In genomic region chr11:121237247-121237646, GRCh38 we compare ENCODE assay signal across 8 cellular contexts. TPM values are rescaled to one million over a fixed set of nuclear protein-coding genes. Genes with fewer than 3 reads are reported as not detected.
A peak's percentile ranks its signal among the peaks of the same experiment; 100 is the strongest.
DNase-seq lines count a peak whose midpoint lies in the region; ATAC-seq and TF ChIP-seq lines count a peak whose summit lies in the region.
"Not testable (repeated sequence)": the region's sequence is repeated elsewhere in the genome, so short reads cannot be mapped to it uniquely, and the experiment has no call there.

No MANE protein-coding gene starts in this region.

- H3K27me3 ChIP-seq in OCI-LY3 (ENCODE audit: low read depth, low read length); endodermal cell (ENCODE audit: control insufficient read depth, insufficient read depth, low read length, poor library complexity, severe bottlenecking); suprapubic skin: not testable (repeated sequence)

- 83 to 92% methylated on average over 4 to 6 of the region's 6 CpGs for WGBS in endodermal cell (ENCODE audit: insufficient coverage in 1 of 2, insufficient read length in 1 of 2), 2 experiments
- 78% methylated on average over 6 of the region's 6 CpGs for WGBS in suprapubic skin

- CTCF ChIA-PET in activated B cell treated with CpG ODN at 0.5 μM for 24 hours (lab: Charles Lee): interaction anchor here (1.7 kb wide), 1 partner anchor 42 kb away, joined by 4 read pairs; no protein-coding TSS in a partner anchor

- H3K4me3 Mint-ChIP-seq in activated B cell treated with CpG ODN at 0.5 μM for 24 hours: peak overlapping the region; percentile 76
- not testable (repeated sequence) for H3K4me3 Mint-ChIP-seq in endodermal cell, nephron progenitor cell

- H2AFZ ChIP-seq in OCI-LY3 (ENCODE audit: low read depth, low read length): not testable (repeated sequence)

- H3K4me1 ChIP-seq in OCI-LY3 (ENCODE audit: low read length) (peaks cover 57% of the 10 kb centered on the region), endodermal cell (ENCODE audit: control insufficient read depth, insufficient read depth, low read length) (peaks cover 16% of the 10 kb centered on the region), suprapubic skin (peaks cover 16% of the 10 kb centered on the region)

- H3K79me2 ChIP-seq in OCI-LY3 (ENCODE audit: low read length): not testable (repeated sequence)

- intact Hi-C loops in activated B cell treated with CpG ODN at 0.5 μM for 24 hours (cut with micrococcal nuclease): not testable (repeated sequence)

- H3K36me3 Mint-ChIP-seq in activated B cell treated with CpG ODN at 0.5 μM for 24 hours (ENCODE audit: low read depth); endodermal cell (ENCODE audit: low read depth); nephron progenitor cell (ENCODE audit: low read depth): not testable (repeated sequence)

- not testable (repeated sequence) for H3K9me3 Mint-ChIP-seq in activated B cell treated with CpG ODN at 0.5 μM for 24 hours, endodermal cell, nephron progenitor cell

- not testable (repeated sequence) for H3K9me3 ChIP-seq in OCI-LY3 (ENCODE audit: insufficient read depth, low read length); endodermal cell (ENCODE audit: control insufficient read depth, low read length); suprapubic skin

- not testable (repeated sequence) for H3K27me3 Mint-ChIP-seq in activated B cell treated with CpG ODN at 0.5 μM for 24 hours; endodermal cell (ENCODE audit: insufficient read depth); nephron progenitor cell (ENCODE audit: low read depth, poor library complexity)

- TF ChIP-seq EP300 in suprapubic skin (IDR thresholded peaks at IDR 0.05): not testable (repeated sequence)

- not testable (repeated sequence) for TF ChIP-seq CTCF in GM13976 (IDR thresholded peaks at IDR 0.05; ENCODE audit: borderline replicate concordance, control extremely low read depth, extremely low read depth, insufficient read depth, missing control alignments); OCI-LY3 (IDR thresholded peaks at IDR 0.05; ENCODE audit: low read depth, low read length); activated B cell treated with CpG ODN at 0.5 μM for 24 hours (IDR thresholded peaks at IDR 0.05); endodermal cell (conservative IDR thresholded peaks at IDR 0.05); nephron progenitor cell (IDR thresholded peaks at IDR 0.05); suprapubic skin (IDR thresholded peaks at IDR 0.05)

- in situ Hi-C loops in GM13976 (cut with MboI; ENCODE audit: low sequenced_read_pairs, unreplicated experiment): not testable (repeated sequence)

- H3K27ac Mint-ChIP-seq in activated B cell treated with CpG ODN at 0.5 μM for 24 hours (peak overlapping the region; percentile 65), endodermal cell (peak overlapping the region; percentile 13), nephron progenitor cell (peak overlapping the region; percentile 19)

- not testable (repeated sequence) for H4K20me1 ChIP-seq in OCI-LY3 (ENCODE audit: insufficient read depth, low read length)

- peak overlapping the region; percentile 75 for H3K4me3 ChIP-seq in OCI-LY3 (ENCODE audit: low read length)
- not testable (repeated sequence) for H3K4me3 ChIP-seq in endodermal cell (ENCODE audit: low read length); suprapubic skin

- H3K9ac ChIP-seq in OCI-LY3 (ENCODE audit: low read length): peak overlapping the region; percentile 93
- H3K9ac ChIP-seq in endodermal cell (ENCODE audit: extremely low read depth, low read length, poor library complexity, severe bottlenecking): not testable (repeated sequence)

- TF ChIP-seq POLR2A in suprapubic skin (IDR thresholded peaks at IDR 0.05): not testable (repeated sequence)

- H3K27ac ChIP-seq in OCI-LY3 (ENCODE audit: low read length): peak overlapping the region; percentile 98
- peak overlapping the region; percentile 99 for H3K27ac ChIP-seq in endodermal cell (ENCODE audit: low read depth, low read length)
- H3K27ac ChIP-seq in suprapubic skin: peak overlapping the region; percentile 51

- H3K4me2 ChIP-seq in OCI-LY3 (ENCODE audit: low read length): peak overlapping the region; percentile 90

- H3K4me1 Mint-ChIP-seq in activated B cell treated with CpG ODN at 0.5 μM for 24 hours (peaks cover 26% of the 10 kb centered on the region), endodermal cell (peaks cover 52% of the 10 kb centered on the region), nephron progenitor cell (peaks cover 27% of the 10 kb centered on the region)

- POLR2A ChIA-PET in activated B cell treated with CpG ODN at 0.5 μM for 24 hours (lab: Charles Lee): interaction anchor here (1.8 kb wide), 1 partner anchor 55 kb away, joined by 5 read pairs; the partner anchor contains the start of gene SC5D

- not testable (repeated sequence) for H3K36me3 ChIP-seq in OCI-LY3 (replicated peaks; ENCODE audit: low read depth, low read length); endodermal cell (ENCODE audit: control insufficient read depth, insufficient read depth, low read length); suprapubic skin

- DNase-seq in GM13976 (ENCODE audit: low spot score): peak; percentile 45
- DNase-seq in activated B cell treated with CpG ODN at 0.5 μM for 24 hours; endodermal cell; nephron progenitor cell; suprapubic skin (ENCODE audit: low spot score in 2 of 2): not testable (repeated sequence)

- ATAC-seq in GM21528 (IDR thresholded peaks at IDR 0.05; ENCODE audit: low FRiP score, unreplicated experiment) (peak; percentile 45), HG03354 (IDR thresholded peaks at IDR 0.05; ENCODE audit: poor library complexity, severe bottlenecking, unreplicated experiment) (peak; percentile 58), activated B cell treated with CpG ODN at 0.5 μM for 24 hours (ENCODE audit: low read depth) (peak; percentile 25)

RNA-seq across cellular contexts. Expression of gene SC5D, which starts 55.3 kb away (rescaled TPM):
- total RNA-seq in activated B cell treated with CpG ODN at 0.5 μM for 24 hours: 35.2 and 40.4 TPM in 2 replicates
- total RNA-seq in endodermal cell: 10 to 100 TPM; 66.0 to 70.9 TPM
- polyA plus RNA-seq in endodermal cell (2013, experiment 1 of 2): 183 TPM
- polyA plus RNA-seq in endodermal cell (2013, experiment 2 of 2): 180 TPM
- total RNA-seq in suprapubic skin: 10 to 100 TPM; 16.3 to 43.4 (median 29.8) TPM

Comparison
In these comparisons a context has a peak if more than half of its experiments do, and no peak if none do; other contexts are left out.
1. H3K27ac Mint-ChIP-seq: peak in every context shown above with its lines; median percentile 65 in activated B cell treated with CpG ODN at 0.5 μM for 24 hours; 19 in nephron progenitor cell; 13 in endodermal cell.